Comparison of ENCODE assay signal across 40 cellular contexts in the genomic region with DNA sequence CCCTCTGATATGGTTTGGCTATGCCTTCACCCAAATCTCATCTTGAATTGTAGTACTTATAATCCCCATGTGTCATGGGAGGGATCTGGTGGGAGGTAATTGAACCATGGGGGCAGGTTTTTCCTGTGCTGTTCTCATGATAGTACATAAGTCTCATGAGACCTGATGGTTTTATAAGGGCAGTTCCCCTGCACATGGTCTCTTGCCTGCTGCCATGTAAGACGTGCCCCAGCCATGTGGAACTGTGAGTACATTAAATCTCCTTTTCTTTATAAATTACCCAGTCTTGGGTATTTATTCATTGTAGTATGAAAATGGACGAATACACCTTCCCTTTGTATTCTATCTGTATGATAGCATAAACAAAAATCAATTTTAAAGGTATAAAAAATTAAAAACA.
"Had no signal": no experiment of that assay in that cellular context is flagged by ENCODE, and none has a peak within 500 bp of the region (broad histone marks: within the 10 kb centered on the region; RNA-seq: fewer than 3 reads in every experiment).

No MANE protein-coding gene starts in this region.

- H3K27me3 ChIP-seq: adrenal gland, ascending aorta, body of pancreas, brain microvascular endothelial cell, breast epithelium, cardiac muscle cell had no signal

- H3K9me3 Mint-ChIP-seq: activated naive CD4-positive, alpha-beta T cell treated with anti-CD3 and anti-CD28 coated beads for 36 hours; activated naive CD4-positive, alpha-beta T cell treated with anti-CD3 and anti-CD28 coated beads, Interleukin-2, amount 10 ng/mL, durations not matched to agents 7 days and 5 days; activated naive CD4-positive, alpha-beta T cell treated with anti-CD3 and anti-CD28 coated beads, Interleukin-2, amount 50 U/mL, for 24 hours; activated naive CD4-positive, alpha-beta T cell treated with anti-CD3 and anti-CD28 coated beads, Interleukin-2, amount 50 U/mL, for 72 hours; activated naive CD8-positive, alpha-beta T cell treated with anti-CD3 and anti-CD28 coated beads for 36 hours; activated naive CD8-positive, alpha-beta T cell treated with anti-CD3 and anti-CD28 coated beads, Interleukin-2, amount 10 ng/mL, durations not matched to agents 7 days and 5 days; activated naive CD8-positive, alpha-beta T cell treated with anti-CD3 and anti-CD28 coated beads, Interleukin-2, amount 50 U/mL, for 24 hours; activated T-cell treated with anti-CD3 and anti-CD28 coated beads, Interleukin-2, amount 50 U/mL, for 24 hours; activated T-cell treated with anti-CD3 and anti-CD28 coated beads, Interleukin-2, amount 50 U/mL, for 4 hours; activated T-helper 1 cell treated with anti-CD3 and anti-CD28 coated beads, Interleukin-12 subunit alpha, Interleukin-12 subunit beta, Interleukin-2, Interleukin-4 antibody, amounts not matched to agents 30 ng/mL and 10 ng/mL and 1 ng/mL, durations not matched to agents 14 hours and 24 hours and 36 hours; activated T-helper 17 cell treated with anti-CD3 and anti-CD28 coated beads, Interleukin-2, amount 50 U/mL, for 72 hours; activated T-helper 2 cell treated with anti-CD3 and anti-CD28 coated beads, Interferon-gamma antibody, Interleukin-2, Interleukin-4, amounts not matched to agents 10 μg/mL and 5 μg/mL and 100 μg/mL, durations not matched to agents 14 hours and 24 hours and 36 hours; brain had no signal

- H3K27ac ChIP-seq: adrenal gland, ascending aorta, body of pancreas, brain microvascular endothelial cell, breast epithelium, cardiac muscle cell had no signal

- H3K4me1 ChIP-seq: adrenal gland, ascending aorta, body of pancreas, breast epithelium had no signal

- H3K27ac Mint-ChIP-seq: activated naive CD4-positive, alpha-beta T cell treated with anti-CD3 and anti-CD28 coated beads for 36 hours; activated naive CD4-positive, alpha-beta T cell treated with anti-CD3 and anti-CD28 coated beads, Interleukin-2, amount 10 ng/mL, durations not matched to agents 7 days and 5 days; activated naive CD4-positive, alpha-beta T cell treated with anti-CD3 and anti-CD28 coated beads, Interleukin-2, amount 50 U/mL, for 24 hours; activated naive CD4-positive, alpha-beta T cell treated with anti-CD3 and anti-CD28 coated beads, Interleukin-2, amount 50 U/mL, for 72 hours; activated naive CD8-positive, alpha-beta T cell; activated naive CD8-positive, alpha-beta T cell treated with anti-CD3 and anti-CD28 coated beads for 36 hours; activated naive CD8-positive, alpha-beta T cell treated with anti-CD3 and anti-CD28 coated beads, Interleukin-2, amount 10 ng/mL, durations not matched to agents 7 days and 5 days; activated naive CD8-positive, alpha-beta T cell treated with anti-CD3 and anti-CD28 coated beads, Interleukin-2, amount 50 U/mL, for 24 hours; activated T-cell treated with anti-CD3 and anti-CD28 coated beads, Interleukin-2, amount 50 U/mL, for 24 hours; activated T-cell treated with anti-CD3 and anti-CD28 coated beads, Interleukin-2, amount 50 U/mL, for 72 hours; activated T-helper 1 cell treated with anti-CD3 and anti-CD28 coated beads, Interleukin-12 subunit alpha, Interleukin-12 subunit beta, Interleukin-2, Interleukin-4 antibody, amounts not matched to agents 30 ng/mL and 10 ng/mL and 1 ng/mL, durations not matched to agents 14 hours and 24 hours and 36 hours; activated T-helper 17 cell treated with anti-CD3 and anti-CD28 coated beads, Interleukin-2, amount 50 U/mL, for 72 hours; activated T-helper 2 cell treated with anti-CD3 and anti-CD28 coated beads, Interferon-gamma antibody, Interleukin-2, Interleukin-4, amounts not matched to agents 10 μg/mL and 5 μg/mL and 100 μg/mL, durations not matched to agents 14 hours and 24 hours and 36 hours; brain had no signal

- FAIRE-seq: astrocyte, bronchial epithelial cell had no signal

- H3K36me3 Mint-ChIP-seq: activated naive CD4-positive, alpha-beta T cell treated with anti-CD3 and anti-CD28 coated beads, Interleukin-2, amount 10 ng/mL, durations not matched to agents 7 days and 5 days; activated naive CD4-positive, alpha-beta T cell treated with anti-CD3 and anti-CD28 coated beads, Interleukin-2, amount 50 U/mL, for 24 hours; activated naive CD8-positive, alpha-beta T cell; activated naive CD8-positive, alpha-beta T cell treated with anti-CD3 and anti-CD28 coated beads for 36 hours; activated naive CD8-positive, alpha-beta T cell treated with anti-CD3 and anti-CD28 coated beads, Interleukin-2, amount 10 ng/mL, durations not matched to agents 7 days and 5 days; brain had no signal

- ATAC-seq: activated naive CD4-positive, alpha-beta T cell treated with anti-CD3 and anti-CD28 coated beads, Interleukin-2, amount 50 U/mL, for 72 hours; activated naive CD8-positive, alpha-beta T cell treated with anti-CD3 and anti-CD28 coated beads, Interleukin-2, amount 50 U/mL, for 24 hours; activated T-cell treated with anti-CD3 and anti-CD28 coated beads, Interleukin-2, amount 50 U/mL, for 4 hours; activated T-cell treated with anti-CD3 and anti-CD28 coated beads, Interleukin-2, amount 50 U/mL, for 72 hours; activated T-helper 17 cell treated with anti-CD3 and anti-CD28 coated beads, Interleukin-2, amount 50 U/mL, for 72 hours; body of pancreas had no signal

- H3K27me3 Mint-ChIP-seq: activated naive CD4-positive, alpha-beta T cell treated with anti-CD3 and anti-CD28 coated beads, Interleukin-2, amount 10 ng/mL, durations not matched to agents 7 days and 5 days; activated naive CD4-positive, alpha-beta T cell treated with anti-CD3 and anti-CD28 coated beads, Interleukin-2, amount 50 U/mL, for 24 hours; activated naive CD8-positive, alpha-beta T cell treated with anti-CD3 and anti-CD28 coated beads for 36 hours; activated naive CD8-positive, alpha-beta T cell treated with anti-CD3 and anti-CD28 coated beads, Interleukin-2, amount 50 U/mL, for 24 hours; activated T-cell treated with anti-CD3 and anti-CD28 coated beads, Interleukin-2, amount 50 U/mL, for 24 hours; activated T-helper 17 cell treated with anti-CD3 and anti-CD28 coated beads, Interleukin-2, amount 50 U/mL, for 72 hours; central memory CD8-positive, alpha-beta T cell had no signal

- DNase-seq: activated effector memory CD4-positive, alpha-beta T cell treated with anti-CD3 and anti-CD28 coated beads, Interleukin-2, amount 50 U/mL, for 16 hours; activated effector memory CD4-positive, alpha-beta T cell treated with Interleukin-2 at 50 U/mL for 16 hours; activated gamma-delta T cell; activated gamma-delta T cell treated with Interleukin-2 at 50 U/mL for 16 hours; activated naive CD4-positive, alpha-beta T cell; activated naive CD4-positive, alpha-beta T cell treated with anti-CD3 and anti-CD28 coated beads for 36 hours; activated naive CD4-positive, alpha-beta T cell treated with anti-CD3 and anti-CD28 coated beads, Interleukin-2, amount 10 ng/mL, durations not matched to agents 7 days and 5 days; activated naive CD4-positive, alpha-beta T cell treated with anti-CD3 and anti-CD28 coated beads, Interleukin-2, amount 50 U/mL, for 16 hours; activated naive CD4-positive, alpha-beta T cell treated with Interleukin-2 at 50 U/mL for 16 hours; activated naive CD8-positive, alpha-beta T cell treated with anti-CD3 and anti-CD28 coated beads for 36 hours; activated naive CD8-positive, alpha-beta T cell treated with anti-CD3 and anti-CD28 coated beads, Interleukin-2, amount 10 ng/mL, durations not matched to agents 7 days and 5 days; activated naive CD8-positive, alpha-beta T cell treated with anti-CD3 and anti-CD28 coated beads, Interleukin-2, amount 50 U/mL, for 24 hours; activated T-cell treated with anti-CD3 and anti-CD28 coated beads, Interleukin-2, amount 50 U/mL, for 1 hour; activated T-cell treated with anti-CD3 and anti-CD28 coated beads, Interleukin-2, amount 50 U/mL, for 24 hours; activated T-cell treated with anti-CD3 and anti-CD28 coated beads, Interleukin-2, amount 50 U/mL, for 4 hours; activated T-cell treated with anti-CD3 and anti-CD28 coated beads, Interleukin-2, amount 50 U/mL, for 48 hours; activated T-cell treated with anti-CD3 and anti-CD28 coated beads, Interleukin-2, amount 50 U/mL, for 72 hours; adrenal gland; amniotic stem cell; amygdala; anterior cingulate cortex; aorta; body of pancreas; brain microvascular endothelial cell; caudate nucleus; central memory CD4-positive, alpha-beta T cell; cerebellar nuclear complex had no signal

- H3K9me3 ChIP-seq: adrenal gland, ascending aorta, body of pancreas, breast epithelium had no signal

- H3K36me3 ChIP-seq: adrenal gland, ascending aorta, brain microvascular endothelial cell, breast epithelium, cardiac muscle cell had no signal

- H3K4me3 ChIP-seq: adrenal gland, ascending aorta, body of pancreas, breast epithelium, cardiac muscle cell had no signal

- H3K4me3 Mint-ChIP-seq: activated naive CD4-positive, alpha-beta T cell treated with anti-CD3 and anti-CD28 coated beads for 36 hours; activated naive CD4-positive, alpha-beta T cell treated with anti-CD3 and anti-CD28 coated beads, Interleukin-2, amount 10 ng/mL, durations not matched to agents 7 days and 5 days; activated naive CD4-positive, alpha-beta T cell treated with anti-CD3 and anti-CD28 coated beads, Interleukin-2, amount 50 U/mL, for 24 hours; activated naive CD8-positive, alpha-beta T cell; activated naive CD8-positive, alpha-beta T cell treated with anti-CD3 and anti-CD28 coated beads for 36 hours; activated naive CD8-positive, alpha-beta T cell treated with anti-CD3 and anti-CD28 coated beads, Interleukin-2, amount 10 ng/mL, durations not matched to agents 7 days and 5 days; activated naive CD8-positive, alpha-beta T cell treated with anti-CD3 and anti-CD28 coated beads, Interleukin-2, amount 50 U/mL, for 24 hours; activated T-cell treated with anti-CD3 and anti-CD28 coated beads, Interleukin-2, amount 50 U/mL, for 24 hours; activated T-cell treated with anti-CD3 and anti-CD28 coated beads, Interleukin-2, amount 50 U/mL, for 4 hours; activated T-cell treated with anti-CD3 and anti-CD28 coated beads, Interleukin-2, amount 50 U/mL, for 72 hours; activated T-helper 1 cell treated with anti-CD3 and anti-CD28 coated beads, Interleukin-12 subunit alpha, Interleukin-12 subunit beta, Interleukin-2, Interleukin-4 antibody, amounts not matched to agents 30 ng/mL and 10 ng/mL and 1 ng/mL, durations not matched to agents 14 hours and 24 hours and 36 hours; activated T-helper 17 cell treated with anti-CD3 and anti-CD28 coated beads, Interleukin-2, amount 50 U/mL, for 72 hours; brain; central memory CD8-positive, alpha-beta T cell had no signal
